13 cellular contexts compared by ENCODE assay signal in genomic region chr1:33361553-33362262, GRCh38. TPM values are rescaled to one million over a fixed set of nuclear protein-coding genes. Genes with fewer than 3 reads are reported as not detected.
DNase-seq lines count a peak whose midpoint lies in the region; ATAC-seq and TF ChIP-seq lines count a peak whose summit lies in the region.
"Had no signal": no experiment of that assay in that cellular context is flagged by ENCODE, and none has a peak within 500 bp of the region (broad histone marks: within the 10 kb centered on the region; RNA-seq: fewer than 3 reads in every experiment).

No MANE protein-coding gene starts in this region.

- 83 to 89% methylated on average over 11 of the region's 11 CpGs for WGBS in endodermal cell (ENCODE audit: insufficient coverage in 1 of 2, insufficient read length in 1 of 2), 2 experiments
- WGBS in mesenchymal stem cell: 31% methylated on average over 7 of the region's 11 CpGs

- no peak overlapping the region for H2AFZ ChIP-seq in mesenchymal stem cell (ENCODE audit: low read depth, low read length)

- peak overlapping the region in 1 of 2 experiments; percentile 28 for H3K18ac ChIP-seq in mesenchymal stem cell (ENCODE audit: low read depth in 1 of 2, low read length in 2 of 2)

- H2BK12ac ChIP-seq in mesenchymal stem cell (ENCODE audit: low read length in 2 of 2): peak overlapping the region in 1 of 2 experiments; percentile 10

- H3K23ac ChIP-seq in mesenchymal stem cell (ENCODE audit: low read length in 2 of 2): no peak overlapping the region

- H2BK120ac ChIP-seq in mesenchymal stem cell (ENCODE audit: low read depth, low read length): no peak overlapping the region

- H3K27ac Mint-ChIP-seq in endodermal cell: peak overlapping the region; percentile 13
- H3K27ac Mint-ChIP-seq: HFFc6; T-helper 2 cell treated with Interferon-gamma antibody and Interleukin-4, amounts not matched to agents 5 μg/mL and 100 μg/mL, for 36 hours had no signal

- no peaks in the 10 kb centered on the region for H3K36me3 Mint-ChIP-seq in endodermal cell (ENCODE audit: low read depth)

- no peak overlapping the region for H3K4me3 Mint-ChIP-seq in endodermal cell
- H3K4me3 Mint-ChIP-seq: HFFc6; T-helper 2 cell treated with Interferon-gamma antibody and Interleukin-4, amounts not matched to agents 5 μg/mL and 100 μg/mL, for 36 hours had no signal

- no peaks in the 10 kb centered on the region for H3K36me3 ChIP-seq in endodermal cell (ENCODE audit: control insufficient read depth, insufficient read depth, low read length)
- H3K36me3 ChIP-seq in mesenchymal stem cell (ENCODE audit: control insufficient read depth in 1 of 2, insufficient read depth in 2 of 2, low read depth in 1 of 2, low read length in 2 of 2): peaks cover 24 to 96% of the 10 kb centered on the region in 2 experiments
- no peaks in the 10 kb centered on the region for H3K36me3 ChIP-seq in upper lobe of right lung
- no peaks in the 10 kb centered on the region for H3K36me3 ChIP-seq in uterus

- H3K4ac ChIP-seq in mesenchymal stem cell (ENCODE audit: low read depth in 1 of 2, low read length in 2 of 2): no peak overlapping the region

- H3K4me1 Mint-ChIP-seq in endodermal cell: peaks cover 67% of the 10 kb centered on the region

- no peak overlapping the region for H2BK15ac ChIP-seq in mesenchymal stem cell (ENCODE audit: low read depth, poor library complexity, severe bottlenecking)

- H3K27me3 Mint-ChIP-seq in endodermal cell (ENCODE audit: insufficient read depth): peaks cover 37% of the 10 kb centered on the region

- H3K4me3 ChIP-seq in endodermal cell (ENCODE audit: low read length): no peak overlapping the region
- no peak overlapping the region for H3K4me3 ChIP-seq in mesenchymal stem cell (ENCODE audit: insufficient read depth in 1 of 2, low read depth in 1 of 2, low read length in 2 of 2)
- H3K4me3 ChIP-seq in upper lobe of right lung: no peak overlapping the region
- no peak overlapping the region for H3K4me3 ChIP-seq in uterus

- H2BK5ac ChIP-seq in mesenchymal stem cell (ENCODE audit: low read depth, low read length, poor library complexity, severe bottlenecking): no peak overlapping the region

- ATAC-seq in Right ventricle myocardium inferior: peak; percentile 66
- peak; percentile 68 for ATAC-seq in upper lobe of right lung
- no peak for ATAC-seq in GM19035 (IDR thresholded peaks at IDR 0.05; ENCODE audit: unreplicated experiment)
- ATAC-seq: foreskin keratinocyte had no signal

- no peak overlapping the region for H3K14ac ChIP-seq in mesenchymal stem cell (ENCODE audit: low read length in 2 of 2)

- DNase-seq in Right ventricle myocardium inferior (ENCODE audit: missing footprints) (no peak), cardiac septum (ENCODE audit: low spot score) (no peak), endodermal cell (no peak), mesenchymal stem cell (peak; percentile 68), upper lobe of right lung (no peak), uterus (no peak), glomerular visceral epithelial cell (ENCODE audit: extremely low spot score) (no peak)
- DNase-seq: foreskin keratinocyte, HFFc6, NCI-H1417 treated with DMSO at 0.1 percent for 48 hours had no signal

- peaks cover 5% of the 10 kb centered on the region for H3K9me3 Mint-ChIP-seq in endodermal cell
- H3K9me3 Mint-ChIP-seq: HFFc6; T-helper 2 cell treated with Interferon-gamma antibody and Interleukin-4, amounts not matched to agents 5 μg/mL and 100 μg/mL, for 36 hours had no signal

- no peak overlapping the region for H4K91ac ChIP-seq in mesenchymal stem cell (ENCODE audit: low read length)

- H3K4me1 ChIP-seq in endodermal cell (ENCODE audit: control insufficient read depth, insufficient read depth, low read length) (peaks cover 43% of the 10 kb centered on the region), mesenchymal stem cell (ENCODE audit: control insufficient read depth, insufficient read depth, low read depth, low read length) (peaks cover 33% of the 10 kb centered on the region), upper lobe of right lung (peaks cover 25% of the 10 kb centered on the region), uterus (peaks cover 0 to 23% of the 10 kb centered on the region in 2 donors)

- H3K4me2 ChIP-seq in mesenchymal stem cell (ENCODE audit: low read length, poor library complexity, severe bottlenecking): no peak overlapping the region

- H3K9me3 ChIP-seq in endodermal cell (ENCODE audit: control insufficient read depth, low read length): no peaks in the 10 kb centered on the region
- H3K9me3 ChIP-seq in mesenchymal stem cell (ENCODE audit: control insufficient read depth, low read length): no peaks in the 10 kb centered on the region
- H3K9me3 ChIP-seq in upper lobe of right lung: no peaks in the 10 kb centered on the region
- no peaks in the 10 kb centered on the region for H3K9me3 ChIP-seq in uterus

- H3K27ac ChIP-seq in endodermal cell (ENCODE audit: low read depth, low read length) (peak overlapping the region; percentile 100), mesenchymal stem cell (ENCODE audit: low read length, poor library complexity, severe bottlenecking) (no peak overlapping the region), upper lobe of right lung (no peak overlapping the region), uterus (peak overlapping the region in 1 of 2 donors; percentile 4)
- H3K27ac ChIP-seq: foreskin keratinocyte, HL-60 had no signal

- no peak overlapping the region for H3K9ac ChIP-seq in endodermal cell (ENCODE audit: extremely low read depth, low read length, poor library complexity, severe bottlenecking)
- peak overlapping the region; percentile 32 for H3K9ac ChIP-seq in mesenchymal stem cell (ENCODE audit: low read length)

- TF ChIP-seq CTCF in endodermal cell (conservative IDR thresholded peaks at IDR 0.05) (no peak), upper lobe of right lung (IDR thresholded peaks at IDR 0.05) (no peak), uterus (IDR thresholded peaks at IDR 0.05) (no peak)

- H3K79me1 ChIP-seq in mesenchymal stem cell (replicated peaks; ENCODE audit: low read length, poor library complexity, severe bottlenecking): peaks cover 24% of the 10 kb centered on the region

- intact Hi-C loops in Right ventricle myocardium inferior (cut with DNase I): loop anchor here (10.0 kb wide), 2 partner anchors 227 to 267 kb away; no protein-coding TSS in a partner anchor
- intact Hi-C loops in cardiac septum (cut with DNase I): no loop called here
- intact Hi-C loops in upper lobe of right lung (cut with DNase I): no loop called here
- intact Hi-C loops in uterus (cut with DNase I; ENCODE audit: low total_unique reads): no loop called here

- TF ChIP-seq POLR2A in uterus (IDR thresholded peaks at IDR 0.05): no peak

- H3K27me3 ChIP-seq in endodermal cell (ENCODE audit: control insufficient read depth, insufficient read depth, low read length, poor library complexity, severe bottlenecking) (peaks cover 5% of the 10 kb centered on the region), mesenchymal stem cell (ENCODE audit: control insufficient read depth in 1 of 2, insufficient read depth in 1 of 2, low read length in 2 of 2) (no peaks in the 10 kb centered on the region), upper lobe of right lung (no peaks in the 10 kb centered on the region), uterus (no peaks in the 10 kb centered on the region)
- H3K27me3 ChIP-seq: foreskin keratinocyte had no signal

- H4K8ac ChIP-seq in mesenchymal stem cell (ENCODE audit: low read length): no peak overlapping the region

- H2AK5ac ChIP-seq in mesenchymal stem cell (ENCODE audit: low read length, severe bottlenecking): peak overlapping the region; percentile 12

RNA-seq across cellular contexts. Expression of gene A3GALT2, which starts 40.8 kb away (rescaled TPM):
- not detected for total RNA-seq in Right ventricle myocardium inferior
- not detected for total RNA-seq in cardiac septum
- not detected for total RNA-seq in endodermal cell
- polyA plus RNA-seq in endodermal cell (2013, experiment 1 of 2): not detected
- not detected for polyA plus RNA-seq in endodermal cell (2013, experiment 2 of 2)
- 0.04 TPM for polyA plus RNA-seq in mesenchymal stem cell (2013, experiment 1 of 2)
- polyA plus RNA-seq in mesenchymal stem cell (2013, experiment 2 of 2): not detected
- not detected for total RNA-seq in upper lobe of right lung
- total RNA-seq in uterus: under 1 TPM in 1 of 4 donors, not detected in 3; 0.58 TPM
- total RNA-seq: foreskin keratinocyte, HFFc6 had no signal
- polyA plus RNA-seq: foreskin keratinocyte had no signal
